Comparison of ENCODE assay signal across 1 cellular context in the genomic region with DNA sequence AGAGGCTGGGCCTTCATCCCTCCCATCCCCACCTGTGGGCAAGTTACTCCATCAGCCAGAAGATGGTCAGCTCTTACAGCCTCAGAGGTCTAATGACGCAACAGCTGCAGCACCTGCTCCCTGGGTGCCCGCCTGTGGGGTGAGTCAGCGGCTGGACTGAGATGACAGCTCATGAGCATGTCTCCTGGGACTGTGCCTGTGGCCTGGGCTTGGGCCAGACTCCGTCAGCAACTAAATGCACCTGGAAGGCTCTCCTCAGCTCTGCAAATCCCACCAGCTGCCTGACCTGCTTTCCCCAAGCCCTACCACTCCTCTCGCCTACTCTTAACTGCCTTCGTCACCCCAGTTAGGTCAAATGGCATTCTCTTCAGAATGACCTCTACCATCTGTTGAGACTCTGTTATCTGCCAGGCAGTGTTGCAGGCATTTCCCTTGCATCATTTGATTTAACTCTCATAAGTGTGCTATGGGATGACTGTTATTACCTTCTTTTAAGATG.
TF ChIP-seq lines count a peak whose summit lies in the region.

No MANE protein-coding gene starts in this region.

TF ChIP-seq in HepG2, 621 proteins besides CTCF, POLR2A, EP300 and RAD21 (continued from another document and continues in another):
- TF ChIP-seq ZNF382 (CRISPR knock-in tag; IDR thresholded peaks at IDR 0.05; ENCODE audit: borderline replicate concordance) (no peak), ZNF296 (CRISPR knock-in tag; conservative IDR thresholded peaks at IDR 0.05) (no peak), ERF (CRISPR knock-in tag; IDR thresholded peaks at IDR 0.05) (no peak), SRSF1 (optimal IDR thresholded peaks at IDR 0.05; ENCODE audit: low read depth, low read length) (no peak), NFKB2 (CRISPR knock-in tag; IDR thresholded peaks at IDR 0.05; ENCODE audit: borderline replicate concordance) (no peak), AGO1 (IDR thresholded peaks at IDR 0.05; ENCODE audit: low read depth, low read length, poor library complexity, severe bottlenecking) (no peak), MXI1 (IDR thresholded peaks at IDR 0.05; ENCODE audit: borderline replicate concordance, low read depth, low read length) (peak; percentile 18; the same call in 1 of the 3 replicates), ZNF616 (CRISPR knock-in tag; IDR thresholded peaks at IDR 0.05; ENCODE audit: low read depth) (no peak), ZNF720 (CRISPR knock-in tag; IDR thresholded peaks at IDR 0.05) (no peak), HES4 (CRISPR knock-in tag; IDR thresholded peaks at IDR 0.05; ENCODE audit: borderline replicate concordance) (no peak), SNAI1 (CRISPR knock-in tag; IDR thresholded peaks at IDR 0.05; ENCODE audit: borderline replicate concordance) (no peak), ZNF205 (CRISPR knock-in tag; IDR thresholded peaks at IDR 0.05) (no peak), MTF1 (CRISPR knock-in tag; IDR thresholded peaks at IDR 0.05) (no peak), STAG1 (CRISPR knock-in tag; IDR thresholded peaks at IDR 0.05) (no peak), ZFAT (CRISPR knock-in tag; conservative IDR thresholded peaks at IDR 0.05) (no peak), ZNF839 (CRISPR knock-in tag; IDR thresholded peaks at IDR 0.05; ENCODE audit: borderline replicate concordance) (no peak), ZNF570 (CRISPR knock-in tag; IDR thresholded peaks at IDR 0.05; ENCODE audit: borderline replicate concordance) (no peak), REPIN1 (CRISPR knock-in tag; IDR thresholded peaks at IDR 0.05; ENCODE audit: borderline replicate concordance, low read depth) (no peak), TP53 (CRISPR knock-in tag; conservative IDR thresholded peaks at IDR 0.05) (no peak), MED13 (CRISPR knock-in tag; IDR thresholded peaks at IDR 0.05) (no peak), TAF15 (IDR thresholded peaks at IDR 0.05; ENCODE audit: low read depth, low read length, poor library complexity, severe bottlenecking) (no peak), KLF6 (CRISPR knock-in tag; IDR thresholded peaks at IDR 0.05) (no peak), ONECUT2 (CRISPR knock-in tag; IDR thresholded peaks at IDR 0.05) (no peak), ZNF792 (CRISPR knock-in tag; IDR thresholded peaks at IDR 0.05) (no peak), PHF20 (CRISPR knock-in tag; IDR thresholded peaks at IDR 0.05) (no peak), ASH2L (IDR thresholded peaks at IDR 0.05; ENCODE audit: insufficient read length, low read depth, low read length) (no peak), PHF5A (CRISPR knock-in tag; IDR thresholded peaks at IDR 0.05; ENCODE audit: low read depth, unreplicated experiment) (no peak), PITX1 (CRISPR knock-in tag; IDR thresholded peaks at IDR 0.05) (no peak), ZNF790 (CRISPR knock-in tag; IDR thresholded peaks at IDR 0.05; ENCODE audit: borderline replicate concordance) (no peak)
- TF ChIP-seq, protein P1, sequence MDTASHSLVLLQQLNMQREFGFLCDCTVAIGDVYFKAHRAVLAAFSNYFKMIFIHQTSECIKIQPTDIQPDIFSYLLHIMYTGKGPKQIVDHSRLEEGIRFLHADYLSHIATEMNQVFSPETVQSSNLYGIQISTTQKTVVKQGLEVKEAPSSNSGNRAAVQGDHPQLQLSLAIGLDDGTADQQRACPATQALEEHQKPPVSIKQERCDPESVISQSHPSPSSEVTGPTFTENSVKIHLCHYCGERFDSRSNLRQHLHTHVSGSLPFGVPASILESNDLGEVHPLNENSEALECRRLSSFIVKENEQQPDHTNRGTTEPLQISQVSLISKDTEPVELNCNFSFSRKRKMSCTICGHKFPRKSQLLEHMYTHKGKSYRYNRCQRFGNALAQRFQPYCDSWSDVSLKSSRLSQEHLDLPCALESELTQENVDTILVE (CRISPR knock-in tag; IDR thresholded peaks at IDR 0.05) = no peak
- TF ChIP-seq, protein P2, sequence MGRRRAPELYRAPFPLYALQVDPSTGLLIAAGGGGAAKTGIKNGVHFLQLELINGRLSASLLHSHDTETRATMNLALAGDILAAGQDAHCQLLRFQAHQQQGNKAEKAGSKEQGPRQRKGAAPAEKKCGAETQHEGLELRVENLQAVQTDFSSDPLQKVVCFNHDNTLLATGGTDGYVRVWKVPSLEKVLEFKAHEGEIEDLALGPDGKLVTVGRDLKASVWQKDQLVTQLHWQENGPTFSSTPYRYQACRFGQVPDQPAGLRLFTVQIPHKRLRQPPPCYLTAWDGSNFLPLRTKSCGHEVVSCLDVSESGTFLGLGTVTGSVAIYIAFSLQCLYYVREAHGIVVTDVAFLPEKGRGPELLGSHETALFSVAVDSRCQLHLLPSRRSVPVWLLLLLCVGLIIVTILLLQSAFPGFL (CRISPR knock-in tag; IDR thresholded peaks at IDR 0.05) = no peak
- TF ChIP-seq, protein P3, sequence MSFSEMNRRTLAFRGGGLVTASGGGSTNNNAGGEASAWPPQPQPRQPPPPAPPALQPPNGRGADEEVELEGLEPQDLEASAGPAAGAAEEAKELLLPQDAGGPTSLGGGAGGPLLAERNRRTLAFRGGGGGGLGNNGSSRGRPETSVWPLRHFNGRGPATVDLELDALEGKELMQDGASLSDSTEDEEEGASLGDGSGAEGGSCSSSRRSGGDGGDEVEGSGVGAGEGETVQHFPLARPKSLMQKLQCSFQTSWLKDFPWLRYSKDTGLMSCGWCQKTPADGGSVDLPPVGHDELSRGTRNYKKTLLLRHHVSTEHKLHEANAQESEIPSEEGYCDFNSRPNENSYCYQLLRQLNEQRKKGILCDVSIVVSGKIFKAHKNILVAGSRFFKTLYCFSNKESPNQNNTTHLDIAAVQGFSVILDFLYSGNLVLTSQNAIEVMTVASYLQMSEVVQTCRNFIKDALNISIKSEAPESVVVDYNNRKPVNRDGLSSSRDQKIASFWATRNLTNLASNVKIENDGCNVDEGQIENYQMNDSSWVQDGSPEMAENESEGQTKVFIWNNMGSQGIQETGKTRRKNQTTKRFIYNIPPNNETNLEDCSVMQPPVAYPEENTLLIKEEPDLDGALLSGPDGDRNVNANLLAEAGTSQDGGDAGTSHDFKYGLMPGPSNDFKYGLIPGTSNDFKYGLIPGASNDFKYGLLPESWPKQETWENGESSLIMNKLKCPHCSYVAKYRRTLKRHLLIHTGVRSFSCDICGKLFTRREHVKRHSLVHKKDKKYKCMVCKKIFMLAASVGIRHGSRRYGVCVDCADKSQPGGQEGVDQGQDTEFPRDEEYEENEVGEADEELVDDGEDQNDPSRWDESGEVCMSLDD (CRISPR knock-in tag; IDR thresholded peaks at IDR 0.05; ENCODE audit: borderline replicate concordance) = no peak
- TF ChIP-seq, protein P4, sequence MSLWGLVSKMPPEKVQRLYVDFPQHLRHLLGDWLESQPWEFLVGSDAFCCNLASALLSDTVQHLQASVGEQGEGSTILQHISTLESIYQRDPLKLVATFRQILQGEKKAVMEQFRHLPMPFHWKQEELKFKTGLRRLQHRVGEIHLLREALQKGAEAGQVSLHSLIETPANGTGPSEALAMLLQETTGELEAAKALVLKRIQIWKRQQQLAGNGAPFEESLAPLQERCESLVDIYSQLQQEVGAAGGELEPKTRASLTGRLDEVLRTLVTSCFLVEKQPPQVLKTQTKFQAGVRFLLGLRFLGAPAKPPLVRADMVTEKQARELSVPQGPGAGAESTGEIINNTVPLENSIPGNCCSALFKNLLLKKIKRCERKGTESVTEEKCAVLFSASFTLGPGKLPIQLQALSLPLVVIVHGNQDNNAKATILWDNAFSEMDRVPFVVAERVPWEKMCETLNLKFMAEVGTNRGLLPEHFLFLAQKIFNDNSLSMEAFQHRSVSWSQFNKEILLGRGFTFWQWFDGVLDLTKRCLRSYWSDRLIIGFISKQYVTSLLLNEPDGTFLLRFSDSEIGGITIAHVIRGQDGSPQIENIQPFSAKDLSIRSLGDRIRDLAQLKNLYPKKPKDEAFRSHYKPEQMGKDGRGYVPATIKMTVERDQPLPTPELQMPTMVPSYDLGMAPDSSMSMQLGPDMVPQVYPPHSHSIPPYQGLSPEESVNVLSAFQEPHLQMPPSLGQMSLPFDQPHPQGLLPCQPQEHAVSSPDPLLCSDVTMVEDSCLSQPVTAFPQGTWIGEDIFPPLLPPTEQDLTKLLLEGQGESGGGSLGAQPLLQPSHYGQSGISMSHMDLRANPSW (CRISPR knock-in tag; IDR thresholded peaks at IDR 0.05; ENCODE audit: borderline replicate concordance) = no peak
- TF ChIP-seq, protein P5, sequence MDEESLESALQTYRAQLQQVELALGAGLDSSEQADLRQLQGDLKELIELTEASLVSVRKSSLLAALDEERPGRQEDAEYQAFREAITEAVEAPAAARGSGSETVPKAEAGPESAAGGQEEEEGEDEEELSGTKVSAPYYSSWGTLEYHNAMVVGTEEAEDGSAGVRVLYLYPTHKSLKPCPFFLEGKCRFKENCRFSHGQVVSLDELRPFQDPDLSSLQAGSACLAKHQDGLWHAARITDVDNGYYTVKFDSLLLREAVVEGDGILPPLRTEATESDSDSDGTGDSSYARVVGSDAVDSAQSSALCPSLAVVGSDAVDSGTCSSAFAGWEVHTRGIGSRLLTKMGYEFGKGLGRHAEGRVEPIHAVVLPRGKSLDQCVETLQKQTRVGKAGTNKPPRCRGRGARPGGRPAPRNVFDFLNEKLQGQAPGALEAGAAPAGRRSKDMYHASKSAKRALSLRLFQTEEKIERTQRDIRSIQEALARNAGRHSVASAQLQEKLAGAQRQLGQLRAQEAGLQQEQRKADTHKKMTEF (CRISPR knock-in tag; IDR thresholded peaks at IDR 0.05) = peak; percentile 41; the same call in 1 of the 2 replicates
- TF ChIP-seq, protein P6, sequence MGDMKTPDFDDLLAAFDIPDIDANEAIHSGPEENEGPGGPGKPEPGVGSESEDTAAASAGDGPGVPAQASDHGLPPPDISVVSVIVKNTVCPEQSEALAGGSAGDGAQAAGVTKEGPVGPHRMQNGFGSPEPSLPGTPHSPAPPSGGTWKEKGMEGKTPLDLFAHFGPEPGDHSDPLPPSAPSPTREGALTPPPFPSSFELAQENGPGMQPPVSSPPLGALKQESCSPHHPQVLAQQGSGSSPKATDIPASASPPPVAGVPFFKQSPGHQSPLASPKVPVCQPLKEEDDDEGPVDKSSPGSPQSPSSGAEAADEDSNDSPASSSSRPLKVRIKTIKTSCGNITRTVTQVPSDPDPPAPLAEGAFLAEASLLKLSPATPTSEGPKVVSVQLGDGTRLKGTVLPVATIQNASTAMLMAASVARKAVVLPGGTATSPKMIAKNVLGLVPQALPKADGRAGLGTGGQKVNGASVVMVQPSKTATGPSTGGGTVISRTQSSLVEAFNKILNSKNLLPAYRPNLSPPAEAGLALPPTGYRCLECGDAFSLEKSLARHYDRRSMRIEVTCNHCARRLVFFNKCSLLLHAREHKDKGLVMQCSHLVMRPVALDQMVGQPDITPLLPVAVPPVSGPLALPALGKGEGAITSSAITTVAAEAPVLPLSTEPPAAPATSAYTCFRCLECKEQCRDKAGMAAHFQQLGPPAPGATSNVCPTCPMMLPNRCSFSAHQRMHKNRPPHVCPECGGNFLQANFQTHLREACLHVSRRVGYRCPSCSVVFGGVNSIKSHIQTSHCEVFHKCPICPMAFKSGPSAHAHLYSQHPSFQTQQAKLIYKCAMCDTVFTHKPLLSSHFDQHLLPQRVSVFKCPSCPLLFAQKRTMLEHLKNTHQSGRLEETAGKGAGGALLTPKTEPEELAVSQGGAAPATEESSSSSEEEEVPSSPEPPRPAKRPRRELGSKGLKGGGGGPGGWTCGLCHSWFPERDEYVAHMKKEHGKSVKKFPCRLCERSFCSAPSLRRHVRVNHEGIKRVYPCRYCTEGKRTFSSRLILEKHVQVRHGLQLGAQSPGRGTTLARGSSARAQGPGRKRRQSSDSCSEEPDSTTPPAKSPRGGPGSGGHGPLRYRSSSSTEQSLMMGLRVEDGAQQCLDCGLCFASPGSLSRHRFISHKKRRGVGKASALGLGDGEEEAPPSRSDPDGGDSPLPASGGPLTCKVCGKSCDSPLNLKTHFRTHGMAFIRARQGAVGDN (CRISPR knock-in tag; IDR thresholded peaks at IDR 0.05) = peak; percentile 55
- TF ChIP-seq, protein P7, sequence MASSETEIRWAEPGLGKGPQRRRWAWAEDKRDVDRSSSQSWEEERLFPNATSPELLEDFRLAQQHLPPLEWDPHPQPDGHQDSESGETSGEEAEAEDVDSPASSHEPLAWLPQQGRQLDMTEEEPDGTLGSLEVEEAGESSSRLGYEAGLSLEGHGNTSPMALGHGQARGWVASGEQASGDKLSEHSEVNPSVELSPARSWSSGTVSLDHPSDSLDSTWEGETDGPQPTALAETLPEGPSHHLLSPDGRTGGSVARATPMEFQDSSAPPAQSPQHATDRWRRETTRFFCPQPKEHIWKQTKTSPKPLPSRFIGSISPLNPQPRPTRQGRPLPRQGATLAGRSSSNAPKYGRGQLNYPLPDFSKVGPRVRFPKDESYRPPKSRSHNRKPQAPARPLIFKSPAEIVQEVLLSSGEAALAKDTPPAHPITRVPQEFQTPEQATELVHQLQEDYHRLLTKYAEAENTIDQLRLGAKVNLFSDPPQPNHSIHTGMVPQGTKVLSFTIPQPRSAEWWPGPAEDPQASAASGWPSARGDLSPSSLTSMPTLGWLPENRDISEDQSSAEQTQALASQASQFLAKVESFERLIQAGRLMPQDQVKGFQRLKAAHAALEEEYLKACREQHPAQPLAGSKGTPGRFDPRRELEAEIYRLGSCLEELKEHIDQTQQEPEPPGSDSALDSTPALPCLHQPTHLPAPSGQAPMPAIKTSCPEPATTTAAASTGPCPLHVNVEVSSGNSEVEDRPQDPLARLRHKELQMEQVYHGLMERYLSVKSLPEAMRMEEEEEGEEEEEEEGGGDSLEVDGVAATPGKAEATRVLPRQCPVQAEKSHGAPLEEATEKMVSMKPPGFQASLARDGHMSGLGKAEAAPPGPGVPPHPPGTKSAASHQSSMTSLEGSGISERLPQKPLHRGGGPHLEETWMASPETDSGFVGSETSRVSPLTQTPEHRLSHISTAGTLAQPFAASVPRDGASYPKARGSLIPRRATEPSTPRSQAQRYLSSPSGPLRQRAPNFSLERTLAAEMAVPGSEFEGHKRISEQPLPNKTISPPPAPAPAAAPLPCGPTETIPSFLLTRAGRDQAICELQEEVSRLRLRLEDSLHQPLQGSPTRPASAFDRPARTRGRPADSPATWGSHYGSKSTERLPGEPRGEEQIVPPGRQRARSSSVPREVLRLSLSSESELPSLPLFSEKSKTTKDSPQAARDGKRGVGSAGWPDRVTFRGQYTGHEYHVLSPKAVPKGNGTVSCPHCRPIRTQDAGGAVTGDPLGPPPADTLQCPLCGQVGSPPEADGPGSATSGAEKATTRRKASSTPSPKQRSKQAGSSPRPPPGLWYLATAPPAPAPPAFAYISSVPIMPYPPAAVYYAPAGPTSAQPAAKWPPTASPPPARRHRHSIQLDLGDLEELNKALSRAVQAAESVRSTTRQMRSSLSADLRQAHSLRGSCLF (CRISPR knock-in tag; IDR thresholded peaks at IDR 0.05; ENCODE audit: borderline replicate concordance) = no peak
- TF ChIP-seq, protein P8, sequence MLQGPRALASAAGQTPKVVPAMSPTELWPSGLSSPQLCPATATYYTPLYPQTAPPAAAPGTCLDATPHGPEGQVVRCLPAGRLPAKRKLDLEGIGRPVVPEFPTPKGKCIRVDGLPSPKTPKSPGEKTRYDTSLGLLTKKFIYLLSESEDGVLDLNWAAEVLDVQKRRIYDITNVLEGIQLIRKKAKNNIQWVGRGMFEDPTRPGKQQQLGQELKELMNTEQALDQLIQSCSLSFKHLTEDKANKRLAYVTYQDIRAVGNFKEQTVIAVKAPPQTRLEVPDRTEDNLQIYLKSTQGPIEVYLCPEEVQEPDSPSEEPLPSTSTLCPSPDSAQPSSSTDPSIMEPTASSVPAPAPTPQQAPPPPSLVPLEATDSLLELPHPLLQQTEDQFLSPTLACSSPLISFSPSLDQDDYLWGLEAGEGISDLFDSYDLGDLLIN (CRISPR knock-in tag; IDR thresholded peaks at IDR 0.05; ENCODE audit: borderline replicate concordance) = no peak
